ENCODE assay signal across 19 cellular contexts in genomic region chr6:110951008-110951407, GRCh38. TPM values are rescaled to one million over a fixed set of nuclear protein-coding genes. Genes with fewer than 3 reads are reported as not detected.
DNase-seq lines count a peak whose midpoint lies in the region; ATAC-seq and TF ChIP-seq lines count a peak whose summit lies in the region.
"Had no signal": no experiment of that assay in that cellular context is flagged by ENCODE, and none has a peak within 500 bp of the region (broad histone marks: within the 10 kb centered on the region; RNA-seq: fewer than 3 reads in every experiment).

No MANE protein-coding gene starts in this region.

- 0% methylated on average over 1 of the region's 1 CpG for WGBS in right lobe of liver (ENCODE audit: insufficient coverage, low coverage, low lambda C conversion rate, missing lambda C conversion rate)
- 61% methylated on average over 1 of the region's 1 CpG for WGBS in prostate gland
- WGBS in adrenal gland, 4 donors: 50 to 75% (median 61%) methylated on average over 1 of the region's 1 CpG

- H3K27ac ChIP-seq in right lobe of liver: peak overlapping the region in 2 of 3 donors; percentile 48 to 71
- H3K27ac ChIP-seq in prostate gland: peak overlapping the region; percentile 64 to 91
- no peak overlapping the region for H3K27ac ChIP-seq in adrenal gland
- H3K27ac ChIP-seq: HL-60 had no signal

- ATAC-seq in right lobe of liver: peak; percentile 67 to 75 (median 69)

- H3K4me1 ChIP-seq in right lobe of liver (peaks cover 0 to 34% (median 9%) of the 10 kb centered on the region in 4 donors), prostate gland (replicated peaks) (no peaks in the 10 kb centered on the region), adrenal gland (replicated peaks in 1 of 2) (no peaks in the 10 kb centered on the region)

- no peak overlapping the region for H3K4me3 ChIP-seq in right lobe of liver
- no peak overlapping the region for H3K4me3 ChIP-seq in prostate gland
- no peak overlapping the region for H3K4me3 ChIP-seq in adrenal gland

- no peak for TF ChIP-seq CTCF in right lobe of liver (IDR thresholded peaks at IDR 0.05)
- TF ChIP-seq CTCF in prostate gland (IDR thresholded peaks at IDR 0.05): no peak
- no peak for TF ChIP-seq CTCF in adrenal gland (IDR thresholded peaks at IDR 0.05)

- H3K9me3 ChIP-seq in right lobe of liver (no peaks in the 10 kb centered on the region), prostate gland (no peaks in the 10 kb centered on the region), adrenal gland (replicated peaks in 1 of 3) (no peaks in the 10 kb centered on the region)
- H3K9me3 ChIP-seq: Caco-2 had no signal

- H3K27me3 ChIP-seq in right lobe of liver (no peaks in the 10 kb centered on the region), prostate gland (replicated peaks; ENCODE audit: insufficient read depth) (no peaks in the 10 kb centered on the region), adrenal gland (no peaks in the 10 kb centered on the region)

- intact Hi-C loops in right lobe of liver (cut with DNase I): no loop called here
- intact Hi-C loops in prostate gland (cut with DNase I): loop anchor here (10.0 kb wide), 1 partner anchor 76 kb away; the partner anchor contains the start of gene AMD1
- intact Hi-C loops in adrenal gland (cut with DNase I): loop anchor here (5.0 to 10.0 kb wide), 2 partner anchors 76 to 419 kb away; partner anchors contain the start of gene AMD1 (in 1 of the 2)

- DNase-seq in DMS53 (lab: John Stamatoyannopoulos, UW): peak; percentile 11
- DNase-seq in DMS53 treated with DMSO at 0.1 percent for 48 hours (lab: John Stamatoyannopoulos, UW; ENCODE audit: unreplicated experiment): no peak
- peak; percentile 14 for DNase-seq in NCI-H82 treated with DMSO at 0.1 percent for 48 hours (lab: John Stamatoyannopoulos, UW; ENCODE audit: unreplicated experiment)
- DNase-seq in right lobe of liver: no peak
- DNase-seq in prostate gland (ENCODE audit: low spot score): no peak
- DNase-seq in NCI-H1092 (lab: John Stamatoyannopoulos, UW): no peak
- no peak for DNase-seq in adrenal gland
- DNase-seq in stimulated activated CD4-positive, alpha-beta T cell treated with anti-CD3 and anti-CD28 coated beads, Interleukin-1b, Interleukin-23, amount 100 ng/mL, for 48 hours: no peak
- DNase-seq: 8988T; Caco-2; CD4-positive, alpha-beta T cell; H7; IMR-90; NCI-H1048; NCI-H1436 treated with DMSO at 0.1 percent for 48 hours; NCI-H2029; NCI-H446 treated with DMSO at 0.1 percent for 48 hours; NCI-H69 had no signal

- TF ChIP-seq POLR2A in right lobe of liver (IDR thresholded peaks at IDR 0.05) (no peak), prostate gland (IDR thresholded peaks at IDR 0.05) (no peak), adrenal gland (IDR thresholded peaks at IDR 0.05) (no peak)

- H3K36me3 ChIP-seq in right lobe of liver (no peaks in the 10 kb centered on the region), prostate gland (no peaks in the 10 kb centered on the region), adrenal gland (replicated peaks in 1 of 2) (no peaks in the 10 kb centered on the region)

RNA-seq across cellular contexts. Expression of gene GTF3C6, which starts 7.5 kb away (rescaled TPM):
- total RNA-seq in right lobe of liver (10 to 100 TPM; 21.2 to 47.7 (median 30.8) TPM), prostate gland (10 to 100 TPM; 72.0 to 98.1 TPM), adrenal gland (10 to 100 TPM; 48.3 to 95.3 (median 69.1) TPM)
- polyA plus RNA-seq in adrenal gland: 100 to 1,000 TPM in 1 of 3 donors, 10 to 100 TPM in 2; 74.7 to 133 (median 87.2) TPM

RNA-seq across cellular contexts. Expression of gene RPF2, which starts 30.8 kb away (rescaled TPM):
- total RNA-seq in right lobe of liver (10 to 100 TPM; 11.2 to 30.1 (median 20.3) TPM), prostate gland (10 to 100 TPM; 18.6 to 19.1 TPM), adrenal gland (10 to 100 TPM; 12.8 to 32.1 (median 25.0) TPM)
- 10 to 100 TPM; 33.1 to 63.3 (median 38.5) TPM for polyA plus RNA-seq in adrenal gland

Comparison
In these comparisons a context has a peak if more than half of its experiments do, and no peak if none do; other contexts are left out.
1. DNase-seq: peak in DMS53 (single experiment) and NCI-H82 treated with DMSO at 0.1 percent for 48 hours (single experiment); none in DMS53 treated with DMSO at 0.1 percent for 48 hours (single experiment), right lobe of liver (0 of 3), prostate gland (single experiment), NCI-H1092 (single experiment), adrenal gland (0 of 7) and stimulated activated CD4-positive, alpha-beta T cell treated with anti-CD3 and anti-CD28 coated beads, Interleukin-1b, Interleukin-23, amount 100 ng/mL, for 48 hours (single experiment).
2. H3K27ac ChIP-seq: peak in right lobe of liver (2 of 3) and prostate gland (2 of 2); none in adrenal gland (0 of 5).
3. intact Hi-C loops: an anchor here in prostate gland (10.0 kb wide) and adrenal gland (5.0 to 10.0 kb wide); none called in right lobe of liver.